Comparison of ENCODE assay signal across 29 cellular contexts in genomic region chr3:9785602-9786001, GRCh38. TPM values are rescaled to one million over a fixed set of nuclear protein-coding genes. Genes with fewer than 3 reads are reported as not detected.
DNase-seq lines count a peak whose midpoint lies in the region; ATAC-seq and TF ChIP-seq lines count a peak whose summit lies in the region.
"Had no signal": no experiment of that assay in that cellular context is flagged by ENCODE, and none has a peak within 500 bp of the region (broad histone marks: within the 10 kb centered on the region; RNA-seq: fewer than 3 reads in every experiment).

No MANE protein-coding gene starts in this region.

- H3K4me3 ChIP-seq in left ventricle myocardium inferior = no peak overlapping the region
- H3K4me3 ChIP-seq in aorta (ENCODE audit: low read length in 2 of 2) = no peak overlapping the region
- H3K4me3 ChIP-seq in foreskin fibroblast (ENCODE audit: low read depth in 1 of 2, low read length in 2 of 2) = no peak overlapping the region
- H3K4me3 ChIP-seq: breast epithelium, coronary artery, GM12878, pancreas, PC-9, skin epidermis, thoracic aorta had no signal

- ATAC-seq in Right ventricle myocardium superior (ENCODE audit: poor library complexity) (peak; percentile 45), aorta (ENCODE audit: low FRiP score) (peak; percentile 37)
- ATAC-seq: GM12878, left ventricle myocardium superior, Right ventricle myocardium inferior had no signal

- intact Hi-C loops in Right ventricle myocardium superior (cut with DNase I) (no loop called here), left ventricle myocardium inferior (cut with micrococcal nuclease) (no loop called here), aorta (cut with DNase I) (no loop called here)

- H3K9me3 ChIP-seq in left ventricle myocardium inferior (replicated peaks) (no peaks in the 10 kb centered on the region), aorta (ENCODE audit: control insufficient read depth, low read length) (no peaks in the 10 kb centered on the region)
- H3K9me3 ChIP-seq: breast epithelium, pancreas, thoracic aorta had no signal

- no peaks in the 10 kb centered on the region for H3K9me3 Mint-ChIP-seq in chondrocyte (ENCODE audit: low read depth)
- H3K9me3 Mint-ChIP-seq: neural crest cell had no signal

- peaks cover 30% of the 10 kb centered on the region for H3K36me3 Mint-ChIP-seq in chondrocyte (ENCODE audit: low read depth)

- no peaks in the 10 kb centered on the region for H3K27me3 Mint-ChIP-seq in chondrocyte (ENCODE audit: low read depth)

- no peaks in the 10 kb centered on the region for H3K27me3 ChIP-seq in left ventricle myocardium inferior (ENCODE audit: low read depth)
- no peaks in the 10 kb centered on the region for H3K27me3 ChIP-seq in aorta (ENCODE audit: control insufficient read depth in 1 of 2, insufficient read depth in 2 of 2, low read length in 1 of 2)
- H3K27me3 ChIP-seq: breast epithelium, pancreas had no signal

- H3K36me3 ChIP-seq in left ventricle myocardium inferior (peaks cover 94% of the 10 kb centered on the region), aorta (ENCODE audit: control insufficient read depth in 1 of 2, insufficient read depth in 2 of 2, low read length in 1 of 2) (peaks cover 0 to 6% of the 10 kb centered on the region in 2 donors)

- TF ChIP-seq CTCF in left ventricle myocardium inferior (IDR thresholded peaks at IDR 0.05; ENCODE audit: borderline replicate concordance) (no peak), RWPE1 (conservative IDR thresholded peaks at IDR 0.05; ENCODE audit: low read depth) (no peak), chondrocyte (IDR thresholded peaks at IDR 0.05) (no peak), foreskin fibroblast (IDR thresholded peaks at IDR 0.05; ENCODE audit: low read depth, low read length) (no peak)

- DNase-seq in Right ventricle myocardium superior (no peak), left ventricle myocardium inferior (no peak), RWPE1 (ENCODE audit: low spot score) (no peak), chondrocyte (ENCODE audit: low spot score) (no peak), aorta (peak in 1 of 2 donors; percentile 27), foreskin fibroblast (no peak), inferior parietal cortex (ENCODE audit: extremely low spot score) (no peak)
- DNase-seq: activated CD4-positive, alpha-beta T cell treated with anti-CD3 and anti-CD28 coated beads for 48 hours; activated T-cell treated with anti-CD3 and anti-CD28 coated beads, Interleukin-2, amount 50 U/mL, for 48 hours; amygdala; effector memory CD4-positive, alpha-beta T cell; EL; HCEC 1CT; left ventricle myocardium superior; mesendoderm; NCI-H1436 treated with DMSO at 0.1 percent for 48 hours; NCI-H2081 treated with DMSO at 0.1 percent for 48 hours; NCI-H526 treated with DMSO at 0.1 percent for 48 hours; pancreas; PC-9; retina; stimulated activated naive CD4-positive, alpha-beta T cell had no signal

- no peak overlapping the region for H3K27ac ChIP-seq in left ventricle myocardium inferior (replicated peaks)
- peak overlapping the region; percentile 63 for H3K27ac ChIP-seq in RWPE1
- H3K27ac ChIP-seq in aorta (ENCODE audit: low read depth in 1 of 2, low read length in 2 of 2) = no peak overlapping the region
- H3K27ac ChIP-seq: breast epithelium, coronary artery, pancreas, PC-9, skin epidermis, thoracic aorta had no signal

- peaks cover 3% of the 10 kb centered on the region for H3K4me1 ChIP-seq in left ventricle myocardium inferior
- H3K4me1 ChIP-seq in aorta (ENCODE audit: control insufficient read depth in 1 of 2, insufficient read depth in 2 of 2, low read length in 2 of 2) = no peaks in the 10 kb centered on the region
- H3K4me1 ChIP-seq: breast epithelium, pancreas had no signal

- H3K4me1 Mint-ChIP-seq in chondrocyte (ENCODE audit: low read depth) = peaks cover 21% of the 10 kb centered on the region
- H3K4me1 Mint-ChIP-seq: neural crest cell had no signal

- POLR2A ChIA-PET in RWPE1 (lab: Yijun Ruan, JAX; ENCODE audit: low non-redundant PET) = no interaction called here

- CTCF ChIA-PET in RWPE1 (lab: Yijun Ruan, JAX) = no interaction called here

- WGBS in aorta, 2 donors = 48 to 51% methylated on average over 7 of the region's 7 CpGs

- peak overlapping the region; percentile 1 for H3K4me3 Mint-ChIP-seq in chondrocyte (ENCODE audit: unreplicated experiment)
- H3K4me3 Mint-ChIP-seq: neural crest cell had no signal

- peak overlapping the region; percentile 90 for H3K27ac Mint-ChIP-seq in chondrocyte (ENCODE audit: unreplicated experiment)

RNA-seq across cellular contexts. Expression of gene TADA3, which starts 6.7 kb away (rescaled TPM):
- total RNA-seq in Right ventricle myocardium superior (47.7 TPM), left ventricle myocardium inferior (45.3 TPM), chondrocyte (42.2 to 69.9 TPM (median 69.6 TPM) in 3 replicates), aorta (10 to 100 TPM; 44.9 to 48.3 TPM)
- polyA plus RNA-seq in aorta = 10 to 100 TPM; 50.4 to 52.0 TPM

RNA-seq across cellular contexts. Expression of gene ARPC4, which starts 7.3 kb away (rescaled TPM):
- total RNA-seq in Right ventricle myocardium superior = 62.0 TPM
- 52.9 TPM for total RNA-seq in left ventricle myocardium inferior
- 150 to 179 TPM (median 177 TPM) in 3 replicates for total RNA-seq in chondrocyte
- total RNA-seq in aorta = 100 to 1,000 TPM; 126 to 165 TPM
- 100 to 1,000 TPM in 1 of 2 donors, 10 to 100 TPM in 1; 98.4 to 165 TPM for polyA plus RNA-seq in aorta

RNA-seq across cellular contexts. Expression of gene CAMK1, which starts 15.9 kb away (rescaled TPM):
- total RNA-seq in Right ventricle myocardium superior (12.4 TPM), left ventricle myocardium inferior (12.3 TPM), chondrocyte (9.7 to 20.9 TPM (median 19.3 TPM) in 3 replicates), aorta (10 to 100 TPM; 31.4 to 40.2 TPM)
- polyA plus RNA-seq in aorta = 10 to 100 TPM; 24.7 to 58.0 TPM

RNA-seq across cellular contexts. Expression of gene TTLL3, which starts 24.5 kb away (rescaled TPM):
- total RNA-seq in Right ventricle myocardium superior (11.1 TPM), left ventricle myocardium inferior (10.2 TPM), chondrocyte (31.5 to 44.9 TPM (median 38.7 TPM) in 3 replicates), aorta (100 to 1,000 TPM in 1 of 2 donors, 10 to 100 TPM in 1; 40.3 to 108 TPM)
- 100 to 1,000 TPM in 1 of 2 donors, 10 to 100 TPM in 1; 12.3 to 120 TPM for polyA plus RNA-seq in aorta

RNA-seq across cellular contexts. Expression of gene OGG1, which starts 35.9 kb away (rescaled TPM):
- total RNA-seq in Right ventricle myocardium superior (8.3 TPM), left ventricle myocardium inferior (9.2 TPM), chondrocyte (23.8 to 26.7 TPM (median 24.2 TPM) in 3 replicates), aorta (10 to 100 TPM; 25.8 to 32.6 TPM)
- polyA plus RNA-seq in aorta = 10 to 100 TPM; 15.7 to 25.9 TPM
